In genomic region chr10:114801411-114801813, GRCh38 we compare ENCODE assay signal across 9 cellular contexts. TPM values are rescaled to one million over a fixed set of nuclear protein-coding genes. Genes with fewer than 3 reads are reported as not detected.
DNase-seq lines count a peak whose midpoint lies in the region; ATAC-seq and TF ChIP-seq lines count a peak whose summit lies in the region.
"Had no signal": no experiment of that assay in that cellular context is flagged by ENCODE, and none has a peak within 500 bp of the region (broad histone marks: within the 10 kb centered on the region; RNA-seq: fewer than 3 reads in every experiment).

No MANE protein-coding gene starts in this region.

- H3K36me3 ChIP-seq in heart right ventricle = no peaks in the 10 kb centered on the region

- no peaks in the 10 kb centered on the region for H3K9me3 ChIP-seq in heart right ventricle

- H3K4me1 ChIP-seq in heart right ventricle = peaks cover 0 to 7% (median 0%) of the 10 kb centered on the region in 9 donors

- peak; percentile 75 for ATAC-seq in GM18505 (IDR thresholded peaks at IDR 0.05; ENCODE audit: unreplicated experiment)
- peak; percentile 72 for ATAC-seq in GM21529 (IDR thresholded peaks at IDR 0.05; ENCODE audit: unreplicated experiment)
- ATAC-seq in HG03520 (IDR thresholded peaks at IDR 0.05; ENCODE audit: unreplicated experiment) = peak; percentile 83
- ATAC-seq in heart right ventricle = peak in 6 of 8 donors; percentile 47 to 86 (median 70)

- no peaks in the 10 kb centered on the region for H3K27me3 ChIP-seq in heart right ventricle

- intact Hi-C loops in heart right ventricle (cut with DNase I) = no loop called here

- no peak overlapping the region for H3K4me3 ChIP-seq in heart right ventricle

- DNase-seq in heart right ventricle = no peak
- DNase-seq in NCI-H2196 treated with DMSO at 0.1 percent for 48 hours (lab: John Stamatoyannopoulos, UW; ENCODE audit: unreplicated experiment) = no peak
- no peak for DNase-seq in NCI-H1694 treated with DMSO at 0.1 percent for 48 hours (lab: John Stamatoyannopoulos, UW)
- DNase-seq in middle frontal gyrus (ENCODE audit: extremely low spot score, low spot score) = no peak
- no peak for DNase-seq in GOT3 (lab: John Stamatoyannopoulos, UW)
- DNase-seq: NCI-H748 treated with DMSO at 0.1 percent for 48 hours had no signal

- no peak for TF ChIP-seq POLR2A in GM18505 (IDR thresholded peaks at IDR 0.05; ENCODE audit: borderline replicate concordance, extremely low read depth, insufficient read depth, insufficient read length)

- WGBS in heart right ventricle, 2 donors = 49 to 52% methylated on average over 5 of the region's 5 CpGs

- no peak overlapping the region for H3K27ac ChIP-seq in heart right ventricle

- peak in 1 of 9 donors; percentile 3 for TF ChIP-seq CTCF in heart right ventricle (IDR thresholded peaks at IDR 0.05)

RNA-seq across cellular contexts. Expression of gene FHIP2A, which starts 20.2 kb away (rescaled TPM):
- total RNA-seq in heart right ventricle = 10 to 100 TPM; 19.1 to 36.6 (median 27.7) TPM
- 1 to 10 TPM; 4.8 to 8.7 TPM for polyA plus RNA-seq in heart right ventricle
